ENCODE assay signal across 9 cellular contexts in genomic region chr5:97231025-97231636, GRCh38. TPM values are rescaled to one million over a fixed set of nuclear protein-coding genes. Genes with fewer than 3 reads are reported as not detected.
DNase-seq lines count a peak whose midpoint lies in the region; ATAC-seq and TF ChIP-seq lines count a peak whose summit lies in the region.
"Had no signal": no experiment of that assay in that cellular context is flagged by ENCODE, and none has a peak within 500 bp of the region (broad histone marks: within the 10 kb centered on the region; RNA-seq: fewer than 3 reads in every experiment).

No MANE protein-coding gene starts in this region.

- ATAC-seq in HG03159 (IDR thresholded peaks at IDR 0.05; ENCODE audit: unreplicated experiment) (peak; percentile 96), activated B cell treated with CpG ODN at 0.5 μM for 24 hours (ENCODE audit: low read depth) (peak; percentile 52), gastroesophageal sphincter (peak; percentile 75)

- H3K27me3 ChIP-seq in gastroesophageal sphincter (no peaks in the 10 kb centered on the region), osteoblast (ENCODE audit: insufficient read depth, low read length) (no peaks in the 10 kb centered on the region)

- no peak overlapping the region for H2AFZ ChIP-seq in osteoblast (ENCODE audit: low read length)

- H3K4me1 ChIP-seq in gastroesophageal sphincter (peaks cover 0 to 21% (median 4%) of the 10 kb centered on the region in 3 donors), osteoblast (ENCODE audit: insufficient read depth, low read length) (no peaks in the 10 kb centered on the region)

- H3K79me2 ChIP-seq in osteoblast (ENCODE audit: insufficient read depth, low read length), result no peaks in the 10 kb centered on the region

- intact Hi-C loops in activated B cell treated with CpG ODN at 0.5 μM for 24 hours (cut with micrococcal nuclease), result loop anchor here (1.0 to 5.0 kb wide), 4 partner anchors 1540 to 1831 kb away; no protein-coding TSS in a partner anchor

- no peak overlapping the region for H3K27ac Mint-ChIP-seq in activated B cell treated with CpG ODN at 0.5 μM for 24 hours
- H3K27ac Mint-ChIP-seq: activated naive CD8-positive, alpha-beta T cell had no signal

- TF ChIP-seq POLR2A in gastroesophageal sphincter (IDR thresholded peaks at IDR 0.05), result no peak

- no peaks in the 10 kb centered on the region for H3K36me3 Mint-ChIP-seq in activated B cell treated with CpG ODN at 0.5 μM for 24 hours (ENCODE audit: low read depth)
- H3K36me3 Mint-ChIP-seq: activated naive CD8-positive, alpha-beta T cell had no signal

- peaks cover 1% of the 10 kb centered on the region for H3K27me3 Mint-ChIP-seq in activated B cell treated with CpG ODN at 0.5 μM for 24 hours

- CTCF ChIA-PET in activated B cell treated with CpG ODN at 0.5 μM for 24 hours (lab: Charles Lee), result interaction anchor here (0.6 to 3.4 kb wide), 17 partner anchors 10 to 1830 kb away, joined by 3 to 24 read pairs (median 5); no protein-coding TSS in a partner anchor

- no peak overlapping the region for H3K4me3 Mint-ChIP-seq in activated B cell treated with CpG ODN at 0.5 μM for 24 hours
- H3K4me3 Mint-ChIP-seq: activated naive CD8-positive, alpha-beta T cell had no signal

- 1% methylated on average over 4 of the region's 4 CpGs for WGBS in gastroesophageal sphincter (ENCODE audit: low coverage in 1 of 2), 2 donors

- H3K36me3 ChIP-seq in gastroesophageal sphincter (no peaks in the 10 kb centered on the region), osteoblast (ENCODE audit: insufficient read depth, low read length) (no peaks in the 10 kb centered on the region)

- no peaks in the 10 kb centered on the region for H3K4me1 Mint-ChIP-seq in activated B cell treated with CpG ODN at 0.5 μM for 24 hours

- H3K9me3 ChIP-seq in gastroesophageal sphincter, result peaks cover 0 to 5% (median 0%) of the 10 kb centered on the region in 3 donors
- no peaks in the 10 kb centered on the region for H3K9me3 ChIP-seq in osteoblast (ENCODE audit: low read depth, low read length)

- H3K4me3 ChIP-seq in gastroesophageal sphincter, result no peak overlapping the region
- H3K4me3 ChIP-seq in osteoblast (ENCODE audit: insufficient read depth, low read length), result no peak overlapping the region

- no peak for TF ChIP-seq EP300 in gastroesophageal sphincter (IDR thresholded peaks at IDR 0.05)

- no peak overlapping the region for H3K4me2 ChIP-seq in osteoblast (ENCODE audit: insufficient read depth, low read length)

- no peaks in the 10 kb centered on the region for H3K9me3 Mint-ChIP-seq in activated B cell treated with CpG ODN at 0.5 μM for 24 hours

- DNase-seq in DMS153 (lab: John Stamatoyannopoulos, UW) (peak; percentile 0), GM19238 (ENCODE audit: insufficient read length, low spot score) (peak; percentile 5), NCI-H2171 (lab: John Stamatoyannopoulos, UW) (peak; percentile 28), activated B cell treated with CpG ODN at 0.5 μM for 24 hours (no peak), osteoblast (ENCODE audit: insufficient read length, low spot score, missing footprints) (peak; percentile 14), mesenteric fat pad (ENCODE audit: low spot score) (no peak)

- H3K27ac ChIP-seq in gastroesophageal sphincter, result peak overlapping the region in 3 of 4 donors; percentile 9 to 50 (median 29)
- H3K27ac ChIP-seq in osteoblast (ENCODE audit: low read depth, low read length), result no peak overlapping the region

- POLR2A ChIA-PET in activated B cell treated with CpG ODN at 0.5 μM for 24 hours (lab: Charles Lee), result interaction anchor here (0.5 kb wide), 1 partner anchor 48 kb away, joined by 3 read pairs; no protein-coding TSS in a partner anchor

- no peaks in the 10 kb centered on the region for H4K20me1 ChIP-seq in osteoblast (ENCODE audit: insufficient read depth, low read length)

- TF ChIP-seq CTCF in activated B cell treated with CpG ODN at 0.5 μM for 24 hours (IDR thresholded peaks at IDR 0.05) (peak; percentile 75), gastroesophageal sphincter (IDR thresholded peaks at IDR 0.05) (peak; percentile 75 to 88 (median 84)), osteoblast (IDR thresholded peaks at IDR 0.05; ENCODE audit: extremely low read depth, low read depth, low read length) (peak; percentile 85)

RNA-seq across cellular contexts. Expression of gene RIOK2, which starts 48.1 kb away (rescaled TPM):
- total RNA-seq in activated B cell treated with CpG ODN at 0.5 μM for 24 hours, result 38.3 and 41.4 TPM in 2 replicates
- total RNA-seq in gastroesophageal sphincter, result 10 to 100 TPM; 11.2 to 45.9 (median 26.0) TPM
- 29.7 and 32.1 TPM in 2 replicates for total RNA-seq in osteoblast
- total RNA-seq in mesenteric fat pad, result 30.6 TPM

Comparison
In these comparisons a context has a peak if more than half of its experiments do, and no peak if none do; other contexts are left out.
1. DNase-seq: peak in DMS153 (single experiment), GM19238 (single experiment), NCI-H2171 (single experiment) and osteoblast (single experiment); none in activated B cell treated with CpG ODN at 0.5 μM for 24 hours (single experiment) and mesenteric fat pad (single experiment).
2. Peak in every context shown above with its lines, with median percentiles within 50 percentile points of each other: ATAC-seq and CTCF ChIP-seq.